ENCODE assay signal across 10 cellular contexts in genomic region chr11:47577460-47578041, GRCh38. TPM values are rescaled to one million over a fixed set of nuclear protein-coding genes. Genes with fewer than 3 reads are reported as not detected.
DNase-seq lines count a peak whose midpoint lies in the region; ATAC-seq and TF ChIP-seq lines count a peak whose summit lies in the region.
"Had no signal": no experiment of that assay in that cellular context is flagged by ENCODE, and none has a peak within 500 bp of the region (broad histone marks: within the 10 kb centered on the region; RNA-seq: fewer than 3 reads in every experiment).

No MANE protein-coding gene starts in this region.

- TF ChIP-seq CTCF in Calu3 (IDR thresholded peaks at IDR 0.05; ENCODE audit: unreplicated experiment) (no peak), neutrophil (IDR thresholded peaks at IDR 0.05) (no peak)

- H3K27ac ChIP-seq in neutrophil = no peak overlapping the region

- peak overlapping the region; percentile 97 for H3K4me3 ChIP-seq in NT2/D1 (ENCODE audit: insufficient read length, low read depth)
- peak overlapping the region; percentile 84 to 91 for H3K4me3 ChIP-seq in neutrophil (ENCODE audit: low read depth in 1 of 2, low read length in 1 of 2)

- H3K27me3 Mint-ChIP-seq in Calu3 (ENCODE audit: unreplicated experiment) = no peaks in the 10 kb centered on the region
- H3K27me3 Mint-ChIP-seq in effector memory CD8-positive, alpha-beta T cell = no peaks in the 10 kb centered on the region

- no peaks in the 10 kb centered on the region for H3K9me3 Mint-ChIP-seq in Calu3 (ENCODE audit: low read depth, unreplicated experiment)
- H3K9me3 Mint-ChIP-seq in effector memory CD8-positive, alpha-beta T cell = no peaks in the 10 kb centered on the region

- DNase-seq in Calu3 = no peak
- no peak for DNase-seq in NT2/D1 (ENCODE audit: low read depth, low spot score)
- no peak for DNase-seq in effector memory CD8-positive, alpha-beta T cell
- no peak for DNase-seq in DMS114 treated with DMSO at 0.1 percent for 48 hours (lab: John Stamatoyannopoulos, UW; ENCODE audit: unreplicated experiment)
- no peak for DNase-seq in GM19240 (ENCODE audit: insufficient read length, low spot score)
- DNase-seq: NCI-H1105 had no signal

- no peak for ATAC-seq in effector memory CD8-positive, alpha-beta T cell (replicated peaks)
- ATAC-seq in GM21529 (IDR thresholded peaks at IDR 0.05; ENCODE audit: unreplicated experiment) (no peak), HG03095 (IDR thresholded peaks at IDR 0.05; ENCODE audit: unreplicated experiment) (no peak)

- BruUV-seq in Calu3 (replicated peaks; lab: Mats Ljungman, UMichigan) = no TSS peak

- peaks cover 10% of the 10 kb centered on the region for H3K4me1 Mint-ChIP-seq in Calu3 (ENCODE audit: low read depth, unreplicated experiment)
- peaks cover 22 to 37% of the 10 kb centered on the region in 2 donors for H3K4me1 Mint-ChIP-seq in effector memory CD8-positive, alpha-beta T cell (ENCODE audit: low read depth in 2 of 2)

- CTCF ChIA-PET in Calu3 (lab: Charles Lee) = no interaction called here

- intact Hi-C loops in Calu3 (cut with micrococcal nuclease; ENCODE audit: unreplicated experiment) = no loop called here

- H3K27me3 ChIP-seq in NT2/D1 (ENCODE audit: insufficient read depth, insufficient read length) = no peaks in the 10 kb centered on the region
- H3K27me3 ChIP-seq in neutrophil = no peaks in the 10 kb centered on the region
- H3K27me3 ChIP-seq: ovary had no signal

- peak overlapping the region; percentile 100 for H3K9ac ChIP-seq in NT2/D1 (ENCODE audit: insufficient read length, low read depth)

- H3K9me3 ChIP-seq in NT2/D1 (ENCODE audit: insufficient read depth, low read length) = no peaks in the 10 kb centered on the region
- H3K9me3 ChIP-seq in neutrophil = no peaks in the 10 kb centered on the region
- H3K9me3 ChIP-seq: ovary had no signal

- H3K36me3 Mint-ChIP-seq in Calu3 (ENCODE audit: insufficient read depth, unreplicated experiment) = peaks cover 58% of the 10 kb centered on the region
- peaks cover 60% of the 10 kb centered on the region for H3K36me3 Mint-ChIP-seq in effector memory CD8-positive, alpha-beta T cell (ENCODE audit: insufficient read depth)

- no peaks in the 10 kb centered on the region for H3K4me1 ChIP-seq in NT2/D1 (ENCODE audit: insufficient read depth, insufficient read length)
- H3K4me1 ChIP-seq in neutrophil (ENCODE audit: control insufficient read depth in 1 of 2, insufficient read depth in 1 of 2, low read depth in 1 of 2, low read length in 1 of 2) = peaks cover 21 to 23% of the 10 kb centered on the region in 2 experiments

- peak overlapping the region; percentile 95 for H3K4me3 Mint-ChIP-seq in Calu3 (ENCODE audit: low read depth, unreplicated experiment)
- H3K4me3 Mint-ChIP-seq in effector memory CD8-positive, alpha-beta T cell = peak overlapping the region; percentile 92 to 93

- H3K36me3 ChIP-seq in NT2/D1 (ENCODE audit: insufficient read depth, insufficient read length, low read length) (peaks cover 66% of the 10 kb centered on the region), neutrophil (peaks cover 62% of the 10 kb centered on the region)
- H3K36me3 ChIP-seq: ovary had no signal

- H3K27ac Mint-ChIP-seq in Calu3 (ENCODE audit: unreplicated experiment) = peak overlapping the region; percentile 98
- H3K27ac Mint-ChIP-seq in effector memory CD8-positive, alpha-beta T cell = peak overlapping the region in 1 of 2 donors; percentile 95

RNA-seq across cellular contexts. Expression of gene KBTBD4, which starts 1.2 kb away (rescaled TPM):
- 14.0 and 14.6 TPM in 2 replicates for total RNA-seq in Calu3 (2022)

RNA-seq across cellular contexts. Expression of gene NDUFS3, which starts 1.3 kb away (rescaled TPM):
- 104 and 107 TPM in 2 replicates for total RNA-seq in Calu3 (2022)

RNA-seq across cellular contexts. Expression of gene FAM180B, which starts 8.9 kb away (rescaled TPM):
- not detected in 2 replicates for total RNA-seq in Calu3 (2022)
- total RNA-seq: ovary had no signal

RNA-seq across cellular contexts. Expression of gene PTPMT1, which starts 12.2 kb away (rescaled TPM):
- total RNA-seq in Calu3 (2022) = 49.0 and 49.7 TPM in 2 replicates

RNA-seq across cellular contexts. Expression of gene C1QTNF4, which starts 16.7 kb away (rescaled TPM):
- not detected in 2 replicates for total RNA-seq in Calu3 (2022)
